8 cellular contexts compared by ENCODE assay signal in genomic region chr21:25811186-25811585, GRCh38.
"Had no signal": no experiment of that assay in that cellular context is flagged by ENCODE, and none has a peak within 500 bp of the region (broad histone marks: within the 10 kb centered on the region; RNA-seq: fewer than 3 reads in every experiment).

No MANE protein-coding gene starts in this region.

- H3K4me3 ChIP-seq: GM12878 had no signal

- DNase-seq: GDM1, GF-D8 had no signal

- ATAC-seq: GM12878 had no signal

- FAIRE-seq: G401.6, GM12878, GM12891, GM12892, GM18507, GM19239 had no signal
